In the genomic region with DNA sequence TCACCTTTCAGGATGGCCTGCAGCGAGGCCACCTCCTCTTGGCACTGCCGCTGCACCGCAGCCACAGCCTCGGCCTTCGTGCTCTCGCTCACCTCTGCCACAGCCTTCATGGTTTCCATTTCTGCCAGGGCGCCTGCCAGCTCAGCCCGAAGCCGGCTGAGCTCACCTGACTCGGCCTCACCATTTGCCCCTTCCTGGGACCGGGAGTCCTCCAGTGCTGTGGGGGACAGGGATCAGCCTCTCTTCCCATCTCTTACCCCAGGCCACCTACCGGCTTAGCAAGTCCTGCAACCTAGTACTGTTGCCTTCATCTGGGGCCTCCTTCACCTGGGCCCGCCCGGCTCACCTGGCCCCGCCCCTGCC, we compare ENCODE assay signal across 8 cellular contexts. TPM values are rescaled to one million over a fixed set of nuclear protein-coding genes. Genes with fewer than 3 reads are reported as not detected.
DNase-seq lines count a peak whose midpoint lies in the region; FAIRE-seq and TF ChIP-seq lines count a peak whose summit lies in the region.

No MANE protein-coding gene starts in this region.

- peaks cover 10% of the 10 kb centered on the region for H3K79me2 ChIP-seq in Karpas-422 (ENCODE audit: low read length)
- no peaks in the 10 kb centered on the region for H3K79me2 ChIP-seq in H1 (ENCODE audit: control insufficient read depth in 1 of 2, insufficient read depth in 2 of 2, low read length in 2 of 2)

- no peak overlapping the region for H2BK120ac ChIP-seq in H1 (replicated peaks; ENCODE audit: low read depth, low read length)

- peak overlapping the region; percentile 98; the same call in 1 of the 2 replicates for H2BK15ac ChIP-seq in H1 (ENCODE audit: low read length)

- 0 out of 3 replicates have a peak, but pooled peaks of 1 of the 2 experiments have one; percentile 25 for TF ChIP-seq POLR2A in H1 (IDR thresholded peaks at IDR 0.05; ENCODE audit: control extremely low read depth in 1 of 2, low read depth in 2 of 2, low read length in 2 of 2)
- no peak for TF ChIP-seq POLR2A in ovary (IDR thresholded peaks at IDR 0.05)

- peaks cover 8% of the 10 kb centered on the region for H3K36me3 ChIP-seq in GM06990 (ENCODE audit: control insufficient read depth, insufficient read depth, low read length)
- H3K36me3 ChIP-seq in Karpas-422 (ENCODE audit: insufficient read depth, low read length) = peaks cover 8% of the 10 kb centered on the region
- H3K36me3 ChIP-seq in H1 (ENCODE audit: control insufficient read depth in 2 of 4, insufficient read depth in 4 of 4, low read length in 3 of 4) = peaks cover 0 to 3% (median 0%) of the 10 kb centered on the region in 4 experiments; a peak in 3 of 8 replicates
- H3K36me3 ChIP-seq in ovary = no peaks in the 10 kb centered on the region

- TF ChIP-seq EP300 in H1 (IDR thresholded peaks at IDR 0.05; ENCODE audit: borderline replicate concordance in 1 of 2, low read depth in 2 of 2, low read length in 2 of 2) (0 out of 3 replicates have a peak, but pooled peaks of 1 of the 2 experiments have one; percentile 10), ovary (IDR thresholded peaks at IDR 0.05) (no peak)

- H3K9ac ChIP-seq in Karpas-422 (ENCODE audit: low read length) (peak overlapping the region; percentile 94), H1 (replicated peaks in 1 of 4; ENCODE audit: extremely low read depth in 1 of 4, low read depth in 3 of 4, low read length in 3 of 4) (peak overlapping the region in 3 of 4 experiments; percentile 32 to 49 (median 49); a peak in 5 of 7 replicates)

- H2BK12ac ChIP-seq in H1 (ENCODE audit: low read depth, low read length) = no peak overlapping the region; the same call in 1 of the 2 replicates

- H3K14ac ChIP-seq in H1 (ENCODE audit: insufficient read length) = no peak overlapping the region

- H3K23me2 ChIP-seq in H1 (ENCODE audit: low read depth, low read length) = peaks cover 13% of the 10 kb centered on the region

- no peaks in the 10 kb centered on the region for H4K20me1 ChIP-seq in Karpas-422 (ENCODE audit: insufficient read depth, low read depth, low read length)
- no peaks in the 10 kb centered on the region for H4K20me1 ChIP-seq in H1 (replicated peaks in 1 of 2; ENCODE audit: control insufficient read depth in 1 of 2, insufficient read depth in 2 of 2, low read length in 2 of 2)

- FAIRE-seq in H1 (lab: Jason Lieb, UNC) = no peak

- H3K18ac ChIP-seq in H1 (ENCODE audit: extremely low read depth, low read length) = peak overlapping the region; percentile 15

- H3K4me1 ChIP-seq in Karpas-422 (ENCODE audit: low read length) = peaks cover 23% of the 10 kb centered on the region
- H3K4me1 ChIP-seq in H1 (replicated peaks in 1 of 4; ENCODE audit: control insufficient read depth in 3 of 4, insufficient read depth in 4 of 4, low read length in 3 of 4) = peaks cover 0 to 6% (median 0%) of the 10 kb centered on the region in 4 experiments; a peak in 3 of 7 replicates
- peaks cover 4% of the 10 kb centered on the region for H3K4me1 ChIP-seq in ovary (ENCODE audit: insufficient read depth)

- H3K23ac ChIP-seq in H1 (ENCODE audit: insufficient read length) = no peak overlapping the region

- H2BK20ac ChIP-seq in H1 (ENCODE audit: low read length) = no peak overlapping the region

- TF ChIP-seq RAD21 in H1 (IDR thresholded peaks at IDR 0.05 in 1 of 2, conservative IDR thresholded peaks at IDR 0.05 in 1 of 2; ENCODE audit: low read depth in 2 of 2, low read length in 2 of 2) = peak; percentile 22 to 33; a peak in 3 of 4 replicates

- H3K4me2 ChIP-seq in Karpas-422 (ENCODE audit: low read depth, low read length, poor library complexity, severe bottlenecking) (peak overlapping the region; percentile 86), H1 (ENCODE audit: insufficient read depth in 1 of 2, low read depth in 2 of 2, low read length in 2 of 2) (peak overlapping the region; percentile 80 to 96)

- intact Hi-C loops in ovary (cut with DNase I) = loop anchor here in 1 of 4 donors (10.0 kb wide), 1 partner anchor 60 kb away; a partner anchor contains a TSS

- H4K91ac ChIP-seq in H1 (replicated peaks; ENCODE audit: insufficient read length, low read length) = peak overlapping the region; percentile 34

- H4K8ac ChIP-seq in H1 (ENCODE audit: extremely low read depth, insufficient read depth, low read length) = peak overlapping the region; percentile 19; the same call in 1 of the 2 replicates

- H3K9me2 ChIP-seq in Karpas-422 (replicated peaks; ENCODE audit: insufficient read depth, low read length) = no peaks in the 10 kb centered on the region

- H2AK5ac ChIP-seq in H1 (ENCODE audit: low read depth, low read length) = no peak overlapping the region

- H2AFZ ChIP-seq in Karpas-422 (ENCODE audit: low read length) (no peak overlapping the region), H1 (ENCODE audit: low read length) (peak overlapping the region; percentile 71)

- no peaks in the 10 kb centered on the region for H3K79me1 ChIP-seq in H1 (ENCODE audit: low read depth, low read length)

- peak; percentile 82 for DNase-seq in GM06990 (ENCODE audit: extremely low read depth, insufficient read length)
- no peak for DNase-seq in Karpas-422
- no peak for DNase-seq in H1 (ENCODE audit: low read depth in 1 of 2, low spot score in 2 of 2)
- DNase-seq in ovary = no peak
- no peak for DNase-seq in hippocampal formation (lab: John Stamatoyannopoulos, UW)
- DNase-seq in NCI-H146 treated with DMSO at 0.1 percent for 48 hours (lab: John Stamatoyannopoulos, UW; ENCODE audit: unreplicated experiment) = no peak
- DNase-seq in SW480 (ENCODE audit: low spot score) = no peak
- no peak for DNase-seq in OCI-M1 (lab: John Stamatoyannopoulos, UW)

- H3K27me3 ChIP-seq in GM06990 (replicated peaks; ENCODE audit: control insufficient read depth, insufficient read depth, low read length) (no peaks in the 10 kb centered on the region), Karpas-422 (ENCODE audit: low read length) (no peaks in the 10 kb centered on the region), H1 (replicated peaks in 1 of 4; ENCODE audit: control insufficient read depth in 3 of 4, extremely low read depth in 1 of 4, insufficient read depth in 3 of 4, low read length in 3 of 4) (no peaks in the 10 kb centered on the region), ovary (no peaks in the 10 kb centered on the region)

- POLR2A ChIA-PET in H1 (lab: Charles Lee; ENCODE audit: partially characterized antibody) = interaction anchor here (0.8 to 3.8 kb wide), 12 partner anchors 8 to 61 kb away, joined by 3 to 23 read pairs (median 6); a partner anchor contains a TSS

- peak overlapping the region; percentile 8 for H3K56ac ChIP-seq in H1 (replicated peaks; ENCODE audit: insufficient read length, low read depth, low read length)

- H2BK5ac ChIP-seq in H1 (ENCODE audit: low read depth, low read length) = peak overlapping the region; percentile 92; the same call in 1 of the 2 replicates

- peak overlapping the region; percentile 98 for H3K27ac ChIP-seq in Karpas-422 (ENCODE audit: low read length)
- H3K27ac ChIP-seq in H1 (ENCODE audit: low read depth, low read length) = peak overlapping the region; percentile 50; the same call in 1 of the 2 replicates
- H3K27ac ChIP-seq in ovary = peak overlapping the region in 1 of 2 donors; percentile 93

- 3% methylated on average over 14 of the region's 15 CpGs; no CpG with 5 or more reads in 1 of the 2 experiments for WGBS in H1 (ENCODE audit: extremely low coverage in 1 of 2, insufficient coverage in 1 of 2, insufficient read length in 1 of 2, insufficient replicate concordance in 2 of 2, low coverage in 1 of 2, low lambda C conversion rate in 2 of 2, missing lambda C conversion rate in 1 of 2), 2 experiments
- WGBS in ovary, 3 donors = 28 to 36% (median 30%) methylated on average over 15 of the region's 15 CpGs

- CTCF ChIA-PET in H1 (lab: Charles Lee; ENCODE audit: partially characterized antibody) = interaction anchor here (0.6 to 3.9 kb wide), 15 partner anchors 8 to 77 kb away, joined by 3 to 31 read pairs (median 4); no protein-coding TSS in a partner anchor

- H3K4me3 ChIP-seq in GM06990 (replicated peaks; ENCODE audit: low read depth, low read length) (peak overlapping the region; percentile 72), Karpas-422 (ENCODE audit: low read length) (peak overlapping the region; percentile 71), H1 (ENCODE audit: extremely low read depth in 1 of 4, insufficient read depth in 2 of 4, low read depth in 3 of 4, low read length in 4 of 4) (peak overlapping the region; percentile 58 to 80 (median 76)), ovary (peak overlapping the region; percentile 93)

- H4K5ac ChIP-seq in H1 (ENCODE audit: insufficient read length, low read depth, low read length) = peak overlapping the region; percentile 67

- TF ChIP-seq CTCF in GM06990 (IDR thresholded peaks at IDR 0.05; ENCODE audit: insufficient read depth, low read length, poor library complexity, severe bottlenecking) (peak; percentile 10), H1 (IDR thresholded peaks at IDR 0.05; ENCODE audit: control extremely low read depth in 1 of 3, insufficient read depth in 1 of 3, low read depth in 1 of 3, low read length in 3 of 3) (peak; percentile 33 to 45 (median 43); a peak in 3 of 4 replicates), ovary (IDR thresholded peaks at IDR 0.05) (no peak)

- no peaks in the 10 kb centered on the region for H3K9me3 ChIP-seq in Karpas-422 (ENCODE audit: low read length)
- no peaks in the 10 kb centered on the region for H3K9me3 ChIP-seq in H1 (ENCODE audit: insufficient read depth in 2 of 2, low read depth in 1 of 2, low read length in 1 of 2)
- no peaks in the 10 kb centered on the region for H3K9me3 ChIP-seq in ovary

- H3K4ac ChIP-seq in H1 (replicated peaks; ENCODE audit: insufficient read length, low read depth, low read length) = peak overlapping the region; percentile 59

RNA-seq across cellular contexts. Expression of a gene that starts 0.7 kb away (rescaled TPM):
- 15.9 and 52.4 TPM in 2 replicates for total RNA-seq in Karpas-422 (2014; rRNA removed; shearing (Covaris generic); ENCODE audit: low replicate concordance)
- total RNA-seq in H1 (2021; fragmentation: NEBNext Ultra II Directional; extraction: Animal tissue kit (Norgen Biotek cat#: 25700)) = 13.3 and 14.9 TPM in 2 replicates
- polyA plus RNA-seq in H1 (2011; rRNA removed) (10.4 and 13.2 TPM in 2 replicates), ovary (10 to 100 TPM in 1 of 2 donors, under 1 TPM in 1; 0.32 to 14.8 TPM)
- polyA plus RNA-seq in H1 (2011; cell fraction: cytosol; rRNA removed) = 21.1 TPM
- 27.3 TPM for polyA plus RNA-seq in H1 (2011; cell fraction: nucleus; rRNA removed)
- 13.5 to 16.6 TPM (median 15.7 TPM) in 4 replicates for polyA plus RNA-seq in H1 (2012, experiment 1 of 2)
- 10.2 TPM for polyA plus RNA-seq in H1 (2012, experiment 2 of 2)
- polyA plus RNA-seq in H1 (2013, experiment 1 of 2) = 8.9 TPM
- polyA plus RNA-seq in H1 (2013, experiment 2 of 2) = 8.0 TPM
- 3.9 and 4.0 TPM in 2 replicates for polyA minus RNA-seq in H1 (2011; rRNA and poly(A)+ RNA removed)
- polyA minus RNA-seq in H1 (2011; cell fraction: cytosol; rRNA and poly(A)+ RNA removed) = 9.5 TPM
- polyA minus RNA-seq in H1 (2011; cell fraction: nucleus; rRNA and poly(A)+ RNA removed) = 13.0 TPM
- total RNA-seq in ovary = 10 to 100 TPM in 5 of 7 donors, 1 to 10 TPM in 2; 5.1 to 13.9 (median 11.3) TPM

RNA-seq across cellular contexts. Expression of a gene that starts 7.4 kb away (rescaled TPM):
- 194 and 392 TPM in 2 replicates for total RNA-seq in Karpas-422 (2014; rRNA removed; shearing (Covaris generic); ENCODE audit: low replicate concordance)
- 0.21 and 0.65 TPM in 2 replicates for total RNA-seq in H1 (2021; fragmentation: NEBNext Ultra II Directional; extraction: Animal tissue kit (Norgen Biotek cat#: 25700))
- polyA plus RNA-seq in H1 (2011; rRNA removed) (0.57 and 2.3 TPM in 2 replicates), ovary (1 to 10 TPM in 1 of 2 donors, under 1 TPM in 1; 0.40 to 2.5 TPM)
- polyA plus RNA-seq in H1 (2011; cell fraction: cytosol; rRNA removed) = 1.8 TPM
- 1.0 TPM for polyA plus RNA-seq in H1 (2011; cell fraction: nucleus; rRNA removed)
- polyA plus RNA-seq in H1 (2012, experiment 1 of 2) = 0.53 to 0.73 TPM (median 0.65 TPM) in 4 replicates
- polyA plus RNA-seq in H1 (2012, experiment 2 of 2) = 0.16 TPM
- polyA plus RNA-seq in H1 (2013, experiment 1 of 2) = 1.1 TPM
- 1.6 TPM for polyA plus RNA-seq in H1 (2013, experiment 2 of 2)
- polyA minus RNA-seq in H1 (2011; rRNA and poly(A)+ RNA removed) = 0.28 TPM in 1 of 2 replicates, not detected in the other
- polyA minus RNA-seq in H1 (2011; cell fraction: cytosol; rRNA and poly(A)+ RNA removed) = not detected
- 1.1 TPM for polyA minus RNA-seq in H1 (2011; cell fraction: nucleus; rRNA and poly(A)+ RNA removed)
- total RNA-seq in ovary = 1 to 10 TPM in 3 of 7 donors, under 1 TPM in 3, not detected in 1; 0.71 to 1.5 (median 1.1) TPM

RNA-seq across cellular contexts. Expression of a gene that starts 26.4 kb away (rescaled TPM):
- total RNA-seq in Karpas-422 (2014; rRNA removed; shearing (Covaris generic); ENCODE audit: low replicate concordance) = 58.2 and 64.0 TPM in 2 replicates
- 54.4 and 56.0 TPM in 2 replicates for total RNA-seq in H1 (2021; fragmentation: NEBNext Ultra II Directional; extraction: Animal tissue kit (Norgen Biotek cat#: 25700))
- 71.5 and 73.3 TPM in 2 replicates for polyA plus RNA-seq in H1 (2011; rRNA removed)
- 86.2 TPM for polyA plus RNA-seq in H1 (2011; cell fraction: cytosol; rRNA removed)
- polyA plus RNA-seq in H1 (2011; cell fraction: nucleus; rRNA removed) = 140 TPM
- polyA plus RNA-seq in H1 (2012, experiment 1 of 2) = 75.2 to 84.1 TPM (median 78.7 TPM) in 4 replicates
- polyA plus RNA-seq in H1 (2012, experiment 2 of 2) = 41.1 TPM
- polyA plus RNA-seq in H1 (2013, experiment 1 of 2) = 45.8 TPM
- polyA plus RNA-seq in H1 (2013, experiment 2 of 2) = 38.1 TPM
- polyA minus RNA-seq in H1 (2011; rRNA and poly(A)+ RNA removed) = 67.6 and 74.7 TPM in 2 replicates
- polyA minus RNA-seq in H1 (2011; cell fraction: cytosol; rRNA and poly(A)+ RNA removed) = 27.4 TPM
- 67.3 TPM for polyA minus RNA-seq in H1 (2011; cell fraction: nucleus; rRNA and poly(A)+ RNA removed)
- total RNA-seq in ovary = 10 to 100 TPM; 18.8 to 29.2 (median 23.3) TPM
- polyA plus RNA-seq in ovary = 10 to 100 TPM; 17.9 to 31.5 TPM

RNA-seq across cellular contexts. Expression of a gene that starts 46.1 kb away (rescaled TPM):
- total RNA-seq in Karpas-422 (2014; rRNA removed; shearing (Covaris generic); ENCODE audit: low replicate concordance) = 0.75 and 4.4 TPM in 2 replicates
- 2.4 and 3.0 TPM in 2 replicates for total RNA-seq in H1 (2021; fragmentation: NEBNext Ultra II Directional; extraction: Animal tissue kit (Norgen Biotek cat#: 25700))
- polyA plus RNA-seq in H1 (2011; rRNA removed) (1.7 and 3.1 TPM in 2 replicates), ovary (under 1 TPM; 0.53 to 0.90 TPM)
- 1.9 TPM for polyA plus RNA-seq in H1 (2011; cell fraction: cytosol; rRNA removed)
- 10.5 TPM for polyA plus RNA-seq in H1 (2011; cell fraction: nucleus; rRNA removed)
- 4.4 to 10.5 TPM (median 6.1 TPM) in 4 replicates for polyA plus RNA-seq in H1 (2012, experiment 1 of 2)
- polyA plus RNA-seq in H1 (2012, experiment 2 of 2) = 1.4 TPM
- polyA plus RNA-seq in H1 (2013, experiment 1 of 2) = 2.6 TPM
- polyA plus RNA-seq in H1 (2013, experiment 2 of 2) = 1.5 TPM
- polyA minus RNA-seq in H1 (2011; rRNA and poly(A)+ RNA removed) = 1.3 and 2.0 TPM in 2 replicates
- polyA minus RNA-seq in H1 (2011; cell fraction: cytosol; rRNA and poly(A)+ RNA removed) = 1.4 TPM
- polyA minus RNA-seq in H1 (2011; cell fraction: nucleus; rRNA and poly(A)+ RNA removed) = 14.5 TPM
- 1 to 10 TPM in 2 of 7 donors, under 1 TPM in 5; 0.15 to 2.5 (median 0.41) TPM for total RNA-seq in ovary

RNA-seq across cellular contexts. Expression of a gene that starts 50.2 kb away (rescaled TPM):
- total RNA-seq in Karpas-422 (2014; rRNA removed; shearing (Covaris generic); ENCODE audit: low replicate concordance) = 9.7 and 19.2 TPM in 2 replicates
- 48.8 and 49.7 TPM in 2 replicates for total RNA-seq in H1 (2021; fragmentation: NEBNext Ultra II Directional; extraction: Animal tissue kit (Norgen Biotek cat#: 25700))
- polyA plus RNA-seq in H1 (2011; rRNA removed) (66.9 and 124 TPM in 2 replicates), ovary (10 to 100 TPM in 1 of 2 donors, 1 to 10 TPM in 1; 4.5 to 23.7 TPM)
- polyA plus RNA-seq in H1 (2011; cell fraction: cytosol; rRNA removed) = 46.9 TPM
- 99.1 TPM for polyA plus RNA-seq in H1 (2011; cell fraction: nucleus; rRNA removed)
- polyA plus RNA-seq in H1 (2012, experiment 1 of 2) = 39.9 to 59.4 TPM (median 47.8 TPM) in 4 replicates
- polyA plus RNA-seq in H1 (2012, experiment 2 of 2) = 68.0 TPM
- 48.1 TPM for polyA plus RNA-seq in H1 (2013, experiment 1 of 2)
- 54.5 TPM for polyA plus RNA-seq in H1 (2013, experiment 2 of 2)
- 38.1 and 58.7 TPM in 2 replicates for polyA minus RNA-seq in H1 (2011; rRNA and poly(A)+ RNA removed)
- 38.8 TPM for polyA minus RNA-seq in H1 (2011; cell fraction: cytosol; rRNA and poly(A)+ RNA removed)
- polyA minus RNA-seq in H1 (2011; cell fraction: nucleus; rRNA and poly(A)+ RNA removed) = 22.0 TPM
- total RNA-seq in ovary = 10 to 100 TPM; 10.1 to 25.5 (median 17.4) TPM

Comparison
In these comparisons a context has a peak if more than half of its experiments do, and no peak if none do; other contexts are left out.
1. CTCF ChIP-seq: peak in GM06990 (single experiment) and H1 (3 of 3); none in ovary (0 of 3).
2. RNA of a gene that starts 7.4 kb away (total RNA-seq): 194 to 392 TPM in Karpas-422; 0.71 to 1.5 TPM in ovary and 0.21 to 0.65 TPM in H1; every median in the first group is over 10 times any median in the second.
3. Peak in every context shown above with its lines, with median percentiles within 50 percentile points of each other: H3K4me3 ChIP-seq.